8 cellular contexts compared by ENCODE assay signal in the genomic region with DNA sequence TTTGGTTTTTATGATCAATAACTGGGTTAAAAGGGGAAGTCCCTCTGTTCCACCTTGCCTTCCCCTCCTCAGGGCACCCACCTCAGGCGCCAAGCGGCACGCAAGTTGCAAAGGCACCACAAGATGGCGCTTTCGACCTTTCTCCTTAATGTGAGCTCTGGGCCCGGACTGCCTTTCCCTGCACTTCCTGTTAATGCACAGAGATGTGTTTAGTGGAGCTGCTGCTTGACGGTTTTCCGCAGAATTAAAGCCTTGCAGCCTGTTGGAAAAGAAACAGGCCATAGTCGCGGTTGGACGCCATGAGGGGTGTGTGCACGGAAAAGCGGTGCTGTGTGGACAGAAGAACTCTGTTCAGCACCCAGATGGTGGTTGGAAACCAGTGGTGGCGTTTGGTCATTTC. TPM values are rescaled to one million over a fixed set of nuclear protein-coding genes. Genes with fewer than 3 reads are reported as not detected.
A peak's percentile ranks its signal among the peaks of the same experiment; 100 is the strongest.
DNase-seq lines count a peak whose midpoint lies in the region; ATAC-seq and TF ChIP-seq lines count a peak whose summit lies in the region.

No MANE protein-coding gene starts in this region.

- H3K9me2 ChIP-seq in OCI-LY7 (ENCODE audit: insufficient read depth, low read length) = no peaks in the 10 kb centered on the region

- H3K9me3 ChIP-seq in OCI-LY7 (ENCODE audit: low read length) (no peaks in the 10 kb centered on the region), fibroblast of lung (ENCODE audit: control insufficient read depth, insufficient read depth, low read depth, low read length) (no peaks in the 10 kb centered on the region), tibial artery (no peaks in the 10 kb centered on the region)

- H4K20me1 ChIP-seq in OCI-LY7 (ENCODE audit: insufficient read depth, low read length) = no peaks in the 10 kb centered on the region
- no peaks in the 10 kb centered on the region for H4K20me1 ChIP-seq in fibroblast of lung (ENCODE audit: control insufficient read depth, extremely low read depth, insufficient read depth, low read length)

- intact Hi-C loops in OCI-LY7 (cut with micrococcal nuclease; ENCODE audit: unreplicated experiment) (loop anchor here (1.0 kb wide), 1 partner anchor 269 kb away; no protein-coding TSS in a partner anchor), tibial artery (cut with DNase I; ENCODE audit: low total_unique reads) (no loop called here)

- no peak overlapping the region for H3K27ac ChIP-seq in OCI-LY7 (ENCODE audit: low read depth, low read length, poor library complexity, severe bottlenecking)
- no peak overlapping the region for H3K27ac ChIP-seq in fibroblast of lung (ENCODE audit: insufficient read depth, low read length)
- H3K27ac ChIP-seq in tibial artery = no peak overlapping the region

- CTCF ChIA-PET in OCI-LY7 (lab: Charles Lee; ENCODE audit: unreplicated experiment) = interaction anchor here (0.6 to 1.1 kb wide), 3 partner anchors 8 to 1250 kb away, joined by 3 to 4 read pairs (median 3); no protein-coding TSS in a partner anchor

- H3K4me1 ChIP-seq in OCI-LY7 (ENCODE audit: insufficient read depth, low read length, poor library complexity, severe bottlenecking) = no peaks in the 10 kb centered on the region
- H3K4me1 ChIP-seq in fibroblast of lung (ENCODE audit: control insufficient read depth, extremely low read depth, insufficient read depth, low read length) = no peaks in the 10 kb centered on the region
- peaks cover 0 to 4% (median 0%) of the 10 kb centered on the region in 4 donors for H3K4me1 ChIP-seq in tibial artery

- DNase-seq in DMS153 treated with DMSO at 0.1 percent for 48 hours (lab: John Stamatoyannopoulos, UW; ENCODE audit: unreplicated experiment) (peak; percentile 46), HT1080 (ENCODE audit: low read depth) (peak; percentile 64), OCI-LY7 (ENCODE audit: low spot score) (peak; percentile 79), activated T-cell treated with anti-CD3 and anti-CD28 coated beads for 48 hours (ENCODE audit: low read depth) (peak; percentile 71), fibroblast of lung (ENCODE audit: low read depth in 2 of 2) (peak; percentile 61 to 75), nucleus accumbens (lab: John Stamatoyannopoulos, UW) (peak in 50 of 56 donors; percentile 9 to 89 (median 56)), tibial artery (peak; percentile 75 to 78)

- H3K79me2 ChIP-seq in OCI-LY7 (ENCODE audit: insufficient read depth, low read depth, low read length) (no peaks in the 10 kb centered on the region), fibroblast of lung (ENCODE audit: control insufficient read depth, insufficient read depth, low read length) (no peaks in the 10 kb centered on the region)

- H2AFZ ChIP-seq in OCI-LY7 (ENCODE audit: low read length) (peak overlapping the region; percentile 33; the same call in 1 of the 2 replicates), fibroblast of lung (ENCODE audit: low read length) (peak overlapping the region; percentile 76)

- H3K9ac ChIP-seq in fibroblast of lung (ENCODE audit: insufficient read depth, low read length) = no peak overlapping the region

- no peaks in the 10 kb centered on the region for H3K27me3 ChIP-seq in fibroblast of lung (ENCODE audit: control insufficient read depth, insufficient read depth, low read length)
- H3K27me3 ChIP-seq in tibial artery = peaks cover 0 to 31% of the 10 kb centered on the region in 2 donors

- H3K4me3 ChIP-seq in OCI-LY7 (ENCODE audit: low read depth, low read length, poor library complexity, severe bottlenecking) (no peak overlapping the region), fibroblast of lung (replicated peaks in 1 of 4; ENCODE audit: control extremely low read depth in 1 of 4, insufficient read depth in 1 of 4, low read depth in 3 of 4, low read length in 4 of 4) (no peak overlapping the region), tibial artery (no peak overlapping the region)

- POLR2A ChIA-PET in OCI-LY7 (lab: Charles Lee) = no interaction called here

- BruUV-seq in OCI-LY7 (replicated peaks; lab: Mats Ljungman, UMichigan) = no TSS peak

- no peak overlapping the region for H3K4me2 ChIP-seq in OCI-LY7 (ENCODE audit: low read length)
- H3K4me2 ChIP-seq in fibroblast of lung (ENCODE audit: extremely low read depth, insufficient read depth, low read length) = no peak overlapping the region

- TF ChIP-seq CTCF in OCI-LY7 (conservative IDR thresholded peaks at IDR 0.05; ENCODE audit: low read length) (peak; percentile 85), fibroblast of lung (conservative IDR thresholded peaks at IDR 0.05 in 1 of 2, IDR thresholded peaks at IDR 0.05 in 1 of 2; ENCODE audit: low read depth in 1 of 2, low read length in 2 of 2) (peak; percentile 79 to 91), tibial artery (IDR thresholded peaks at IDR 0.05) (peak; percentile 59 to 66)

- H3K36me3 ChIP-seq in OCI-LY7 (ENCODE audit: insufficient read depth, low read length) (no peaks in the 10 kb centered on the region), fibroblast of lung (ENCODE audit: control insufficient read depth, insufficient read depth, low read length) (no peaks in the 10 kb centered on the region), tibial artery (no peaks in the 10 kb centered on the region)

- ATAC-seq in GM21390 (IDR thresholded peaks at IDR 0.05; ENCODE audit: unreplicated experiment) = peak; percentile 94

RNA-seq across cellular contexts. Expression of gene CXCL14, which starts 17.9 kb away (rescaled TPM):
- total RNA-seq in HT1080 (2014; rRNA removed; shearing (Covaris generic)) = not detected in 2 replicates
- not detected in 2 replicates for polyA plus RNA-seq in HT1080 (2015; cell fraction: cytosol; rRNA removed)
- polyA plus RNA-seq in HT1080 (2015; cell fraction: nucleus; rRNA removed) = not detected in 2 replicates
- not detected in 2 replicates for total RNA-seq in OCI-LY7 (2014; rRNA removed; shearing (Covaris generic))
- total RNA-seq in OCI-LY7 (2022) = not detected in 2 replicates
- total RNA-seq in fibroblast of lung = 0.17 and 0.26 TPM in 2 replicates
- polyA plus RNA-seq in fibroblast of lung = 0.05 TPM in 1 of 2 replicates, not detected in the other
- polyA plus RNA-seq in fibroblast of lung (2012) = not detected in 2 replicates
- polyA minus RNA-seq in fibroblast of lung (ENCODE audit: low replicate concordance) = not detected in 2 replicates

RNA-seq across cellular contexts. Expression of gene NEUROG1, which starts 25.1 kb away (rescaled TPM):
- not detected in 2 replicates for total RNA-seq in HT1080 (2014; rRNA removed; shearing (Covaris generic))
- not detected in 2 replicates for polyA plus RNA-seq in HT1080 (2015; cell fraction: cytosol; rRNA removed)
- not detected in 2 replicates for polyA plus RNA-seq in HT1080 (2015; cell fraction: nucleus; rRNA removed)
- total RNA-seq in OCI-LY7 (2014; rRNA removed; shearing (Covaris generic)) = not detected in 2 replicates
- total RNA-seq in OCI-LY7 (2022) = not detected in 2 replicates
- not detected in 2 replicates for total RNA-seq in fibroblast of lung
- polyA plus RNA-seq in fibroblast of lung = not detected in 2 replicates
- not detected in 2 replicates for polyA plus RNA-seq in fibroblast of lung (2012)
- not detected in 2 replicates for polyA minus RNA-seq in fibroblast of lung (ENCODE audit: low replicate concordance)
